In genomic region chr16:2968738-2969544, GRCh38 we compare ENCODE assay signal across 8 cellular contexts.
DNase-seq lines count a peak whose midpoint lies in the region; ATAC-seq and TF ChIP-seq lines count a peak whose summit lies in the region.

PAQR4 (plus strand) TSS chr16:2969348; CDS start chr16:2969675, 327 bp downstream.

- peak within 1 kb of the TSS; percentile 71 for H3K4me3 Mint-ChIP-seq in nephron progenitor cell
- peak within 1 kb of the TSS; percentile 81 for H3K4me3 Mint-ChIP-seq in stimulated activated naive CD8-positive, alpha-beta T cell treated with anti-CD3 and anti-CD28 coated beads, Interleukin-15, Interleukin-2, amounts not matched to agents 100 ng/mL and 50 ng/mL, for 24 hours

- H3K36me3 Mint-ChIP-seq in nephron progenitor cell (ENCODE audit: low read depth) = no peaks in the 10 kb centered on the region
- peaks cover 15% of the 10 kb centered on the region for H3K36me3 Mint-ChIP-seq in stimulated activated naive CD8-positive, alpha-beta T cell treated with anti-CD3 and anti-CD28 coated beads, Interleukin-15, Interleukin-2, amounts not matched to agents 100 ng/mL and 50 ng/mL, for 24 hours (ENCODE audit: low read depth)

- TF ChIP-seq CTCF in LNCaP clone FGC (IDR thresholded peaks at IDR 0.05; ENCODE audit: control insufficient read depth, extremely low read depth, insufficient read depth) (no peak), RWPE2 (IDR thresholded peaks at IDR 0.05; ENCODE audit: poor library complexity, severe bottlenecking) (no peak), nephron progenitor cell (IDR thresholded peaks at IDR 0.05) (no peak)

- peaks cover 12% of the 10 kb centered on the region for H3K27me3 Mint-ChIP-seq in nephron progenitor cell (ENCODE audit: low read depth, poor library complexity)
- peaks cover 14% of the 10 kb centered on the region for H3K27me3 Mint-ChIP-seq in stimulated activated naive CD8-positive, alpha-beta T cell treated with anti-CD3 and anti-CD28 coated beads, Interleukin-15, Interleukin-2, amounts not matched to agents 100 ng/mL and 50 ng/mL, for 24 hours

- DNase-seq in ELF-1 (ENCODE audit: low read depth, low spot score) (peak; percentile 97), GOT3 (lab: John Stamatoyannopoulos, UW) (peak; percentile 67), LNCaP clone FGC (ENCODE audit: low read depth) (peak; percentile 62), RWPE2 (ENCODE audit: low spot score) (peak; percentile 87), fibroblast of the conjunctiva (ENCODE audit: low read depth) (peak; percentile 66), nephron progenitor cell (peak; percentile 92)
- DNase-seq in activated effector memory CD4-positive, alpha-beta T cell treated with anti-CD3 and anti-CD28 coated beads, Interleukin-2, amount 50 U/mL, for 16 hours = peak; percentile 92

- H3K27ac ChIP-seq in RWPE2 (ENCODE audit: poor library complexity, severe bottlenecking) = peak within 1 kb of the TSS; percentile 78

- no peaks in the 10 kb centered on the region for H3K27me3 ChIP-seq in RWPE2 (ENCODE audit: insufficient read depth, poor library complexity, severe bottlenecking)

- peaks cover 27% of the 10 kb centered on the region for H3K36me3 ChIP-seq in RWPE2 (ENCODE audit: low read depth)

- ATAC-seq in RWPE2 (ENCODE audit: low read depth) = peak; percentile 60

- H3K4me1 Mint-ChIP-seq in nephron progenitor cell = peaks cover 28% of the 10 kb centered on the region
- peaks cover 32% of the 10 kb centered on the region for H3K4me1 Mint-ChIP-seq in stimulated activated naive CD8-positive, alpha-beta T cell treated with anti-CD3 and anti-CD28 coated beads, Interleukin-15, Interleukin-2, amounts not matched to agents 100 ng/mL and 50 ng/mL, for 24 hours (ENCODE audit: low read depth)

- no peaks in the 10 kb centered on the region for H3K9me3 Mint-ChIP-seq in nephron progenitor cell
- no peaks in the 10 kb centered on the region for H3K9me3 Mint-ChIP-seq in stimulated activated naive CD8-positive, alpha-beta T cell treated with anti-CD3 and anti-CD28 coated beads, Interleukin-15, Interleukin-2, amounts not matched to agents 100 ng/mL and 50 ng/mL, for 24 hours

- H3K27ac Mint-ChIP-seq in nephron progenitor cell = no peak within 1 kb of the TSS
- H3K27ac Mint-ChIP-seq in stimulated activated naive CD8-positive, alpha-beta T cell treated with anti-CD3 and anti-CD28 coated beads, Interleukin-15, Interleukin-2, amounts not matched to agents 100 ng/mL and 50 ng/mL, for 24 hours = peak within 1 kb of the TSS; percentile 65

- H3K4me3 ChIP-seq in LNCaP clone FGC (ENCODE audit: low read depth, low read length) (peak within 1 kb of the TSS; percentile 74), RWPE2 (ENCODE audit: severe bottlenecking) (peak within 1 kb of the TSS; percentile 70)

- H3K9me3 ChIP-seq in RWPE2 (ENCODE audit: severe bottlenecking) = no peaks in the 10 kb centered on the region

- H3K4me1 ChIP-seq in RWPE2 (ENCODE audit: insufficient read depth, poor library complexity, severe bottlenecking) = no peaks in the 10 kb centered on the region

Comparison
In these comparisons a context has a peak if more than half of its experiments do, and no peak if none do; other contexts are left out.
1. Peak in every context shown above with its lines: DNase-seq, ATAC-seq, H3K4me3 ChIP-seq and H3K27ac ChIP-seq.